7 cellular contexts compared by ENCODE assay signal in the genomic region with DNA sequence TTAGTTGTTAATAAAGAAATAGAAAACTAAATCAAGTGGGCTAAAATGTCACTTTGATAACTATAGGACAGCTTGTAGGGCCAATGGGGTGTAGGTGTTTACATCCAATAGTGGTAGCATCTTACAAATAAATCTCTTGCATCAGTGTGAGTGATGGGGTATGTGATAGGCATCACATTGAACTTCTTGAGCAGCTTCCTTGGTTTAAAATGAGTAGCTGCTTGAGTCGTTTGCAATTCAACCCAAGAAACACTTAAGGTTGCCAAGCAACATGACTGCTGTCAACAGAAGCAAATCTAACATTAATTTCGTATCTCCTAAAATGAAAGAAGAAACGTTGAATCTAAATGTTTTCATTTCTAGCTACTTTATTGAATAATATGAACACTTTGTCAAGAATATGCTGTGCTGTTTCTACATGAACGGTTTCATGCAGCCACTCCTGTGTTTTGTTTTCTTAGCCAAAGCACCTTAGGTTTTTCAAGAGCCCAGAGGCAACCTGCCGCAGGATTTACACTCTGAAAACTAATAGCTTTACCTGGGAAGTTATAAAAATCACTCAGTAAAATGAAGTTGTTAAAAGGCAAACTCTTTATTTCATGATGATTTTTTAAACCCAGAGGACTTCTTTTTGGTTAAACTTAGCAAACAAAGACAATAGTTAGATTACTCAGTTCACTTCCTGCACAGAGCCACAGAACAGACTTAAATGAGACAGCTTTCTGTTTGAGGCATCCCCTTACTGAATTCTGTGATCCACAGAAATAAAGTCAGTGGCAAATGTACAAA.
DNase-seq lines count a peak whose midpoint lies in the region; ATAC-seq, FAIRE-seq and TF ChIP-seq lines count a peak whose summit lies in the region.

No MANE protein-coding gene starts in this region.

- ATAC-seq in GM18868 (IDR thresholded peaks at IDR 0.05; ENCODE audit: unreplicated experiment) (peak; percentile 81), GM21515 (IDR thresholded peaks at IDR 0.05; ENCODE audit: unreplicated experiment) (peak; percentile 62), HG03378 (IDR thresholded peaks at IDR 0.05; ENCODE audit: unreplicated experiment) (peak; percentile 76), upper lobe of left lung (ENCODE audit: low FRiP score in 2 of 2) (no peak)

- no peak overlapping the region for H3K4me3 ChIP-seq in upper lobe of left lung

- 40 to 46% methylated on average over 5 of the region's 5 CpGs for WGBS in upper lobe of left lung, 2 donors

- peak; percentile 24 for FAIRE-seq in islet of Langerhans (lab: Jason Lieb, UNC)

- H3K9me3 ChIP-seq in upper lobe of left lung: no peaks in the 10 kb centered on the region

- no peaks in the 10 kb centered on the region for H3K4me1 ChIP-seq in upper lobe of left lung

- TF ChIP-seq POLR2A in upper lobe of left lung (IDR thresholded peaks at IDR 0.05): no peak

- no peak overlapping the region for H3K27ac ChIP-seq in upper lobe of left lung

- no peak for TF ChIP-seq EP300 in upper lobe of left lung (IDR thresholded peaks at IDR 0.05)

- no peaks in the 10 kb centered on the region for H3K36me3 ChIP-seq in upper lobe of left lung

- DNase-seq in NCI-H2227 (lab: John Stamatoyannopoulos, UW; ENCODE audit: unreplicated experiment) (no peak), upper lobe of left lung (no peak), NCI-H510A treated with DMSO at 0.1 percent for 48 hours (lab: John Stamatoyannopoulos, UW) (no peak)

- no peaks in the 10 kb centered on the region for H3K27me3 ChIP-seq in upper lobe of left lung

- no peak for TF ChIP-seq CTCF in upper lobe of left lung (IDR thresholded peaks at IDR 0.05)

Comparison
In these comparisons a context has a peak if more than half of its experiments do, and no peak if none do; other contexts are left out.
1. ATAC-seq: peak in GM18868 (single experiment), GM21515 (single experiment) and HG03378 (single experiment); none in upper lobe of left lung (0 of 2).